ENCODE assay signal across 12 cellular contexts in genomic region chr17:8430966-8431365, GRCh38.
DNase-seq lines count a peak whose midpoint lies in the region; ATAC-seq lines count a peak whose summit lies in the region.
"Had no signal": no experiment of that assay in that cellular context is flagged by ENCODE, and none has a peak within 500 bp of the region (broad histone marks: within the 10 kb centered on the region; RNA-seq: fewer than 3 reads in every experiment).

No MANE protein-coding gene starts in this region.

- H3K4me1 ChIP-seq in muscle layer of duodenum (ENCODE audit: control insufficient read depth in 1 of 2, insufficient read depth in 2 of 2, low read length in 2 of 2): no peaks in the 10 kb centered on the region

- H3K4me3 ChIP-seq in muscle layer of duodenum (ENCODE audit: low read depth in 1 of 2, low read length in 2 of 2): no peak overlapping the region
- H3K4me3 ChIP-seq: SJSA1 had no signal

- ATAC-seq in HG02852 (IDR thresholded peaks at IDR 0.05; ENCODE audit: unreplicated experiment): no peak
- ATAC-seq in HG02970 (IDR thresholded peaks at IDR 0.05; ENCODE audit: low FRiP score, unreplicated experiment): no peak

- H3K27ac ChIP-seq in muscle layer of duodenum (ENCODE audit: low read length): peak overlapping the region; percentile 58
- H3K27ac ChIP-seq: 22Rv1, SJSA1 had no signal

- H3K9me3 ChIP-seq in muscle layer of duodenum (ENCODE audit: control insufficient read depth in 1 of 2, low read length in 2 of 2): no peaks in the 10 kb centered on the region
- H3K9me3 ChIP-seq: SJSA1 had no signal

- H3K36me3 ChIP-seq in muscle layer of duodenum (ENCODE audit: control insufficient read depth in 1 of 2, insufficient read depth in 2 of 2, low read length in 2 of 2): peaks cover 0 to 2% of the 10 kb centered on the region in 2 donors

- no peaks in the 10 kb centered on the region for H3K27me3 ChIP-seq in muscle layer of duodenum (ENCODE audit: low read depth, low read length)
- H3K27me3 ChIP-seq: SJSA1 had no signal

- peak; percentile 30 for DNase-seq in DMS 273 (lab: John Stamatoyannopoulos, UW; ENCODE audit: unreplicated experiment)
- DNase-seq in DMS 273 treated with DMSO at 0.1 percent for 48 hours (lab: John Stamatoyannopoulos, UW): no peak
- DNase-seq in fibroblast of gingiva (ENCODE audit: low read depth): peak; percentile 52
- DNase-seq in stimulated activated CD8-positive, alpha-beta memory T cell treated with anti-CD3 and anti-CD28 coated beads, Interleukin-4, amount 100 ng/mL, for 48 hours: no peak
- no peak for DNase-seq in amniotic stem cell (lab: John Stamatoyannopoulos, UW)
- DNase-seq: activated naive CD4-positive, alpha-beta T cell treated with Interleukin-2 at 50 U/mL for 16 hours; stimulated activated naive CD4-positive, alpha-beta T cell treated with Interleukin-2 at 50 U/mL for 16 hours had no signal

Comparison
In these comparisons a context has a peak if more than half of its experiments do, and no peak if none do; other contexts are left out.
1. DNase-seq: peak in DMS 273 (single experiment) and fibroblast of gingiva (single experiment); none in DMS 273 treated with DMSO at 0.1 percent for 48 hours (single experiment), stimulated activated CD8-positive, alpha-beta memory T cell treated with anti-CD3 and anti-CD28 coated beads, Interleukin-4, amount 100 ng/mL, for 48 hours (single experiment) and amniotic stem cell (single experiment).